ENCODE assay signal across 8 cellular contexts in the genomic region with DNA sequence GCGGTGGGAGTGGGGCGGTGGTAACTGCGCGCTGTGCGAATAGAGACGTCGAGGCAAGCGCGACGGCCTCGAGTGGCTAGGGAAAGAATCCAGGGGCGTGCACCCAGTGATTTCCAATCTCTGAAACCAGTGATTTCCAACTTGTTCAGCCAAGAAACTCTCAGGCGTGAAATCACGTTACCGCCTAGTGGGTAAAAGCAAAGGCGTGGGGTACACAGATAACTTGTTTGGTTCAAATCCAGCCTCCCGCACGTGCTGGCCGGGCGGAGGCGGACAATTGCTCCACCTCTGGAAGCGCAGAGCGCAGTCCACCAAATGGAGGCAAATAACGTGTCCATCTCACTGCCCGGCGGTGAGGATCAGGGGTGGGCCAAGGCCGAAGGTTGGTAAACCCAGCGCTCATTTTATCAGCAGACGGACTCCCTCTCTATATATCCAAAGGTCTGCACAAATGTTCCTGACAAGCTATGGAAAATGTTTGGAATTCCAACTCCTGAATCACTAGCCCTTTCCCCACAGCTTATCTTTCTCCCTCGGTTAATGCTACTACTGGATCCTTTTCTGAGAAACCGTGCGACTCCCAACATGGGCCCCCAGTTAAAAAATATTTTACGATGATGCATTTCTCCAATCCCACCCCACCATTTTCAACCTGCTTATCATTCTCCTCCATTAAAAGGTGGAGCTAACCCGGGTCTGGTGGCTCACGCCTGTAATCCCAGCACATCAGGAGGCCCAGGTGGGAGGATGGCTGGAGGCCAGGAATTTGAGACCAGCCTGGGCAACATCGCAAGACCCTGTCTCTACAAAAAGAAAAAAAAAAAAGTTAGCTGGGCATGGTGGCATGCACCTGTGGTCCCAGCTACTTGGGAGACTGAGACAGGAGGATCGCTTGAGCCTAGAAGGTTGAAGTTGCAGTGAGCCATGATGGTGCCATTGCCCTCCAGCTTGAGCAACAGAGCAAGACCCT. TPM values are rescaled to one million over a fixed set of nuclear protein-coding genes. Genes with fewer than 3 reads are reported as not detected.
DNase-seq lines count a peak whose midpoint lies in the region; ATAC-seq and TF ChIP-seq lines count a peak whose summit lies in the region.

No MANE protein-coding gene starts in this region.

- H3K27ac ChIP-seq in dorsolateral prefrontal cortex = peak overlapping the region; percentile 62 to 97 (median 95)
- peak overlapping the region; percentile 87 for H3K27ac ChIP-seq in mesodermal cell (ENCODE audit: low read depth, low read length, severe bottlenecking)

- peak overlapping the region; percentile 89 for H3K27ac Mint-ChIP-seq in Caco-2 (ENCODE audit: unreplicated experiment)

- ATAC-seq in GM21381 (IDR thresholded peaks at IDR 0.05; ENCODE audit: unreplicated experiment) (no peak), HG02571 (IDR thresholded peaks at IDR 0.05; ENCODE audit: unreplicated experiment) (no peak)

- H3K36me3 Mint-ChIP-seq in Caco-2 (ENCODE audit: insufficient read depth, unreplicated experiment) = peaks cover 17% of the 10 kb centered on the region

- peak overlapping the region; percentile 99 for H3K4me3 Mint-ChIP-seq in Caco-2 (ENCODE audit: unreplicated experiment)

- H3K27me3 ChIP-seq in Caco-2 (replicated peaks; ENCODE audit: control insufficient read depth, insufficient read depth, low read length) = no peaks in the 10 kb centered on the region
- H3K27me3 ChIP-seq in dorsolateral prefrontal cortex = no peaks in the 10 kb centered on the region

- no peaks in the 10 kb centered on the region for H3K9me3 Mint-ChIP-seq in Caco-2 (ENCODE audit: unreplicated experiment)

- 59 to 61% methylated on average over 34 of the region's 37 CpGs for WGBS in mesodermal cell (ENCODE audit: insufficient coverage in 2 of 2), 2 experiments

- CTCF ChIA-PET in Caco-2 (lab: Charles Lee) = no interaction called here

- TF ChIP-seq CTCF in Caco-2 (IDR thresholded peaks at IDR 0.05; ENCODE audit: insufficient read depth in 1 of 2, low read depth in 1 of 2, low read length in 1 of 2, severe bottlenecking in 1 of 2, unreplicated experiment in 1 of 2) = peak in 1 of 2 experiments; percentile 14
- peak in 6 of 56 donors; percentile 1 to 21 (median 7) for TF ChIP-seq CTCF in dorsolateral prefrontal cortex (IDR thresholded peaks at IDR 0.05 in 54 of 56, conservative IDR thresholded peaks at IDR 0.05 in 2 of 56; ENCODE audit: low read depth in 1 of 56, partially characterized antibody in 56 of 56)

- peaks cover 13% of the 10 kb centered on the region for H3K4me1 Mint-ChIP-seq in Caco-2 (ENCODE audit: low read depth, unreplicated experiment)

- H3K9me3 ChIP-seq in Caco-2 = no peaks in the 10 kb centered on the region
- H3K9me3 ChIP-seq in mesodermal cell (ENCODE audit: control insufficient read depth, low read length) = no peaks in the 10 kb centered on the region

- BruUV-seq in Caco-2 (replicated peaks; lab: Mats Ljungman, UMichigan) = TSS peak; percentile 30

- DNase-seq in Caco-2 (peak; percentile 55 to 63), NCI-H226 (peak; percentile 89), dorsolateral prefrontal cortex (peak in 5 of 10 donors; percentile 32 to 58 (median 46)), SKM-1 treated with dmso at 0.1 percent for 144 hours (lab: John Stamatoyannopoulos, UW; ENCODE audit: unreplicated experiment) (no peak), NCI-H2171 treated with DMSO at 0.1 percent for 48 hours (lab: John Stamatoyannopoulos, UW) (no peak)

- H3K27me3 Mint-ChIP-seq in Caco-2 (ENCODE audit: insufficient read depth, unreplicated experiment) = no peaks in the 10 kb centered on the region

- H3K36me3 ChIP-seq in Caco-2 (ENCODE audit: control insufficient read depth, insufficient read depth, low read length) = no peaks in the 10 kb centered on the region
- peaks cover 3% of the 10 kb centered on the region for H3K36me3 ChIP-seq in mesodermal cell (ENCODE audit: control insufficient read depth, insufficient read depth, low read length)

- H3K4me1 ChIP-seq in Caco-2 (peaks cover 12% of the 10 kb centered on the region), mesodermal cell (ENCODE audit: control insufficient read depth, insufficient read depth, low read length, poor library complexity, severe bottlenecking) (peaks cover 21% of the 10 kb centered on the region)

- POLR2A ChIA-PET in Caco-2 (lab: Charles Lee) = interaction anchor here (1.7 kb wide), 1 partner anchor 10 kb away, joined by 4 read pairs; a partner anchor contains a TSS

- intact Hi-C loops in Caco-2 (cut with micrococcal nuclease; ENCODE audit: unreplicated experiment) (loop anchor here (1.0 kb wide), 1 partner anchor 9 kb away; a partner anchor contains a TSS), dorsolateral prefrontal cortex (cut with DNase I) (loop anchor here (2.0 to 10.0 kb wide), 6 partner anchors 77 to 159 kb away; no protein-coding TSS in a partner anchor)

- H3K4me3 ChIP-seq in Caco-2 (ENCODE audit: low read depth, low read length) (peak overlapping the region; percentile 87), dorsolateral prefrontal cortex (peak overlapping the region; percentile 50 to 95 (median 87)), mesodermal cell (ENCODE audit: extremely low read depth, insufficient read depth, low read length, poor library complexity, severe bottlenecking) (peak overlapping the region; percentile 92)

RNA-seq across cellular contexts. Expression of a gene that starts 0.9 kb away (rescaled TPM):
- 33.2 and 34.3 TPM in 2 replicates for total RNA-seq in Caco-2 (2022)
- total RNA-seq in dorsolateral prefrontal cortex = 100 to 1,000 TPM in 60 of 120 experiments, 10 to 100 TPM in 60; 53.9 to 197 (median 99.8) TPM
- polyA plus RNA-seq in mesodermal cell (2013, experiment 1 of 2) = 67.8 TPM
- 67.6 TPM for polyA plus RNA-seq in mesodermal cell (2013, experiment 2 of 2)

RNA-seq across cellular contexts. Expression of a gene that starts 9.8 kb away (rescaled TPM):
- 49.8 and 53.1 TPM in 2 replicates for total RNA-seq in Caco-2 (2022)
- 10 to 100 TPM; 34.8 to 59.2 (median 45.9) TPM for total RNA-seq in dorsolateral prefrontal cortex
- polyA plus RNA-seq in mesodermal cell (2013, experiment 1 of 2) = 55.6 TPM
- polyA plus RNA-seq in mesodermal cell (2013, experiment 2 of 2) = 48.0 TPM

Comparison
In these comparisons a context has a peak if more than half of its experiments do, and no peak if none do; other contexts are left out.
1. DNase-seq: peak in Caco-2 (2 of 2) and NCI-H226 (single experiment); none in SKM-1 treated with dmso at 0.1 percent for 144 hours (single experiment) and NCI-H2171 treated with DMSO at 0.1 percent for 48 hours (single experiment).
2. Peak in every context shown above with its lines, with median percentiles within 50 percentile points of each other: H3K4me3 ChIP-seq.